In the genomic region with DNA sequence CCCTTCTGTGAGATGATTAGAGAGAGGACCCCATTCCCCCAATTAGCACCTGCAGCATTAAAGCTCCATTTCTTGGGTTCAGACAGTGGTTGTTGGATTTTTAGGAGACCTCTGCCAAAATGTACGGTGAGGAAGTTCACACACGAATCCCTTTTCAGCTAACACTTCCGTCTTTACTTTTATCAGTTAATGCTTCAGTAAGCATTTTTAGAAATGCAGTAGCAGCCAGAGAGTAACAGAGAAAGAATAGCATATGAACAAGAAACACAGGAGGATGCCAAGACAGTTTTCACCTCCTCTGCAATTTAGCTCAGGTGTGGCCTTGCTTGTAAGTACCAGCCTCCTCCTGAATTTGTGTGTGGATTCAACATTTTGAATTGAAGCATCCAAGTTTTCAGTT, we compare ENCODE assay signal across 3 cellular contexts.
TF ChIP-seq lines count a peak whose summit lies in the region.

No MANE protein-coding gene starts in this region.

TF ChIP-seq in HepG2, 621 proteins besides CTCF, POLR2A, EP300 and RAD21 (continues in another document):
- TF ChIP-seq ZNF530 (CRISPR knock-in tag; IDR thresholded peaks at IDR 0.05; ENCODE audit: low read depth), result no peak
- TF ChIP-seq CEBPG (CRISPR knock-in tag; IDR thresholded peaks at IDR 0.05), result no peak
- TF ChIP-seq ZBED4 (CRISPR knock-in tag; IDR thresholded peaks at IDR 0.05; ENCODE audit: borderline replicate concordance), result no peak
- no peak for TF ChIP-seq ETV6 (CRISPR knock-in tag; conservative IDR thresholded peaks at IDR 0.05)
- no peak for TF ChIP-seq TSC22D2 (CRISPR knock-in tag; IDR thresholded peaks at IDR 0.05; ENCODE audit: borderline replicate concordance)
- peak; percentile 74 for TF ChIP-seq MAFF (IDR thresholded peaks at IDR 0.05; ENCODE audit: low read depth, low read length)
- no peak for TF ChIP-seq ZEB1 (IDR thresholded peaks at IDR 0.05; ENCODE audit: insufficient replicate concordance, low read depth)
- TF ChIP-seq MAFK (conservative IDR thresholded peaks at IDR 0.05 in 1 of 2, IDR thresholded peaks at IDR 0.05 in 1 of 2; ENCODE audit: low read length in 2 of 2), result peak; percentile 34 to 84; a peak in 3 of 4 replicates
- TF ChIP-seq EZH2 (conservative IDR thresholded peaks at IDR 0.05; ENCODE audit: low read depth, low read length), result no peak
- TF ChIP-seq ZNF879 (CRISPR knock-in tag; IDR thresholded peaks at IDR 0.05), result no peak
- TF ChIP-seq DZIP1 (CRISPR knock-in tag; IDR thresholded peaks at IDR 0.05), result no peak

TF ChIP-seq in A549, 52 proteins besides CTCF, POLR2A, EP300 and RAD21:
- no peak for TF ChIP-seq HEYL (CRISPR knock-in tag; IDR thresholded peaks at IDR 0.05)
- peak; percentile 50 for TF ChIP-seq MAFK (IDR thresholded peaks at IDR 0.05; ENCODE audit: partially characterized antibody)
- no peak for TF ChIP-seq CBX8 (IDR thresholded peaks at IDR 0.05)

TF ChIP-seq in IMR-90, 13 proteins besides CTCF, POLR2A, EP300 and RAD21:
- TF ChIP-seq MAFK (IDR thresholded peaks at IDR 0.05; ENCODE audit: low read depth, low read length) (peak; percentile 67), SMC3 (IDR thresholded peaks at IDR 0.05; ENCODE audit: low read depth, low read length) (no peak)
